In the genomic region with DNA sequence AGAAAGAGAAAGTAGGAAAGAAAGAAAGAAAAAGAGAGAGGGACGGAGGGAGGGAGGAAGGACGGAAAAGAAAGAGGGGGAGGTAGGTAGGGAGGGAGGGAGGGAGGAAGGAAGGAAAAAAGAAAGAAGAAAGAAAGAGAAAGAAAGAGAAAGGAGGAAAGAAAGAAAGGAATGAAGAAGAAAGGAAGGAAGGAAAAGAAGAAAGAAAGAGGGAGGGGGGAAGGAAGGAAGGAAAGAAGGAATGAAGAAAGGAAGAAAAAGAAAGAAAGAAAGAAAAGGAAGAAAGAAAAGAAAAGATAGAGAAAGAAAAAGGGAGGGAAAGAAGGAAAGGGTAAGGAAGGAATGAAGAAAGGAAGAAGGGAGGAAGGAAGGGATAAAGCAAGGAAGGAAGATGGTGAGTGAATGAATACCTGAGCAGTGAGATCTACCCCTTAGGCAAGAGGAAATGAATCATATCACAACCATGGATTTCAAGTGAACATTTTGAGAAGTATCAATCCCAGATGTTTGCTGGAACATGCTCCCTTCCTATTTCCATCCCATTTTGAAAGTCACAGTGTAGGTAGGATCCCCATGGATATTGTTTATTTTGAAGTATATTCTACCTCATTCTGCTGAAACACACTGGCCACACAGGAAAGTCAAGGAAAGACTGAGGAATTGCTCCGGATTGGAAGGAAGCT, we compare ENCODE assay signal across 17 cellular contexts.
DNase-seq lines count a peak whose midpoint lies in the region; ATAC-seq and TF ChIP-seq lines count a peak whose summit lies in the region.
"Had no signal": no experiment of that assay in that cellular context is flagged by ENCODE, and none has a peak within 500 bp of the region (broad histone marks: within the 10 kb centered on the region; RNA-seq: fewer than 3 reads in every experiment).

No MANE protein-coding gene starts in this region.

- DNase-seq in AG09319 (ENCODE audit: extremely low read depth, low read depth), result peak; percentile 39
- peak; percentile 63 for DNase-seq in HT1080 (ENCODE audit: low read depth)
- DNase-seq in astrocyte of the spinal cord (ENCODE audit: low read depth, low spot score), result peak; percentile 52
- DNase-seq in foreskin keratinocyte, result peak; percentile 78 to 92
- no peak for DNase-seq in activated CD4-positive, alpha-beta memory T cell treated with anti-CD3 and anti-CD28 coated beads, Interleukin-2, amount 10 ng/mL, durations not matched to agents 7 days and 5 days
- no peak for DNase-seq in ascending aorta (ENCODE audit: low spot score in 2 of 2)
- DNase-seq: ACHN; activated CD4-positive, alpha-beta memory T cell treated with anti-CD3 and anti-CD28 coated beads for 36 hours; activated naive CD8-positive, alpha-beta T cell treated with anti-CD3 and anti-CD28 coated beads, Interleukin-2, amount 10 ng/mL, durations not matched to agents 7 days and 5 days; cerebellar nuclear complex; MG63; midbrain; NCI-H1930 had no signal

- peak; percentile 68 for ATAC-seq in foreskin keratinocyte
- no peak for ATAC-seq in gastroesophageal sphincter
- no peak for ATAC-seq in GM19467 (IDR thresholded peaks at IDR 0.05; ENCODE audit: unreplicated experiment)

- TF ChIP-seq POLR2A in gastroesophageal sphincter (IDR thresholded peaks at IDR 0.05), result no peak

- no peaks in the 10 kb centered on the region for H3K27me3 Mint-ChIP-seq in activated CD4-positive, alpha-beta memory T cell treated with anti-CD3 and anti-CD28 coated beads, Interleukin-2, amount 10 ng/mL, durations not matched to agents 7 days and 5 days
- H3K27me3 Mint-ChIP-seq: activated CD4-positive, alpha-beta memory T cell treated with anti-CD3 and anti-CD28 coated beads for 36 hours; activated naive CD8-positive, alpha-beta T cell treated with anti-CD3 and anti-CD28 coated beads, Interleukin-2, amount 10 ng/mL, durations not matched to agents 7 days and 5 days had no signal

- H3K27ac Mint-ChIP-seq in activated CD4-positive, alpha-beta memory T cell treated with anti-CD3 and anti-CD28 coated beads, Interleukin-2, amount 10 ng/mL, durations not matched to agents 7 days and 5 days, result no peak overlapping the region
- H3K27ac Mint-ChIP-seq: activated CD4-positive, alpha-beta memory T cell treated with anti-CD3 and anti-CD28 coated beads for 36 hours; activated naive CD8-positive, alpha-beta T cell treated with anti-CD3 and anti-CD28 coated beads, Interleukin-2, amount 10 ng/mL, durations not matched to agents 7 days and 5 days; activated T-helper 1 cell treated with anti-CD3 and anti-CD28 coated beads, Interleukin-12 subunit alpha, Interleukin-12 subunit beta, Interleukin-2, Interleukin-4 antibody, amounts not matched to agents 30 ng/mL and 10 ng/mL and 1 ng/mL, durations not matched to agents 14 hours and 24 hours and 36 hours had no signal

- no peaks in the 10 kb centered on the region for H3K36me3 Mint-ChIP-seq in activated CD4-positive, alpha-beta memory T cell treated with anti-CD3 and anti-CD28 coated beads, Interleukin-2, amount 10 ng/mL, durations not matched to agents 7 days and 5 days (ENCODE audit: low read depth)
- H3K36me3 Mint-ChIP-seq: activated CD4-positive, alpha-beta memory T cell treated with anti-CD3 and anti-CD28 coated beads for 36 hours; activated naive CD8-positive, alpha-beta T cell treated with anti-CD3 and anti-CD28 coated beads, Interleukin-2, amount 10 ng/mL, durations not matched to agents 7 days and 5 days had no signal

- 73 to 94% methylated on average over 3 of the region's 3 CpGs for WGBS in gastroesophageal sphincter (ENCODE audit: low coverage in 1 of 2), 2 donors

- H3K9me3 ChIP-seq in ascending aorta (no peaks in the 10 kb centered on the region), gastroesophageal sphincter (no peaks in the 10 kb centered on the region)
- H3K9me3 ChIP-seq: MG63 had no signal

- TF ChIP-seq CTCF in AG09319 (IDR thresholded peaks at IDR 0.05; ENCODE audit: low read depth, low read length) (no peak), astrocyte of the spinal cord (IDR thresholded peaks at IDR 0.05; ENCODE audit: low read depth, low read length) (no peak), foreskin keratinocyte (conservative IDR thresholded peaks at IDR 0.05) (no peak), ascending aorta (IDR thresholded peaks at IDR 0.05) (no peak), gastroesophageal sphincter (IDR thresholded peaks at IDR 0.05) (no peak)

- no peak overlapping the region for H3K4me3 ChIP-seq in astrocyte of the spinal cord (ENCODE audit: low read depth, low read length)
- H3K4me3 ChIP-seq in ascending aorta, result no peak overlapping the region
- H3K4me3 ChIP-seq in gastroesophageal sphincter, result no peak overlapping the region
- H3K4me3 ChIP-seq: GM12878, MG63 had no signal

- no peak for TF ChIP-seq EP300 in gastroesophageal sphincter (IDR thresholded peaks at IDR 0.05)

- no peak overlapping the region for H3K4me3 Mint-ChIP-seq in activated CD4-positive, alpha-beta memory T cell treated with anti-CD3 and anti-CD28 coated beads, Interleukin-2, amount 10 ng/mL, durations not matched to agents 7 days and 5 days
- H3K4me3 Mint-ChIP-seq: activated CD4-positive, alpha-beta memory T cell treated with anti-CD3 and anti-CD28 coated beads for 36 hours; activated naive CD8-positive, alpha-beta T cell treated with anti-CD3 and anti-CD28 coated beads, Interleukin-2, amount 10 ng/mL, durations not matched to agents 7 days and 5 days; activated T-helper 1 cell treated with anti-CD3 and anti-CD28 coated beads, Interleukin-12 subunit alpha, Interleukin-12 subunit beta, Interleukin-2, Interleukin-4 antibody, amounts not matched to agents 30 ng/mL and 10 ng/mL and 1 ng/mL, durations not matched to agents 14 hours and 24 hours and 36 hours had no signal

- in situ Hi-C loops in astrocyte of the spinal cord (cut with HindIII; ENCODE audit: low sequenced_read_pairs), result no loop called here

- intact Hi-C loops in ascending aorta (cut with DNase I), result loop anchor here (10.0 kb wide), 1 partner anchor 341 kb away; no protein-coding TSS in a partner anchor

- H3K36me3 ChIP-seq in ascending aorta (no peaks in the 10 kb centered on the region), gastroesophageal sphincter (no peaks in the 10 kb centered on the region)
- H3K36me3 ChIP-seq: MG63 had no signal

- POLR2A ChIA-PET in activated CD4-positive, alpha-beta memory T cell treated with anti-CD3 and anti-CD28 coated beads, Interleukin-2, amount 10 ng/mL, durations not matched to agents 7 days and 5 days (lab: Charles Lee), result no interaction called here

- H3K27me3 ChIP-seq in foreskin keratinocyte (no peaks in the 10 kb centered on the region), ascending aorta (no peaks in the 10 kb centered on the region), gastroesophageal sphincter (no peaks in the 10 kb centered on the region)
- H3K27me3 ChIP-seq: MG63 had no signal

- H3K27ac ChIP-seq in foreskin keratinocyte, result peak overlapping the region; percentile 77
- H3K27ac ChIP-seq in ascending aorta, result peak overlapping the region in 1 of 2 donors; percentile 62
- no peak overlapping the region for H3K27ac ChIP-seq in gastroesophageal sphincter

- CTCF ChIA-PET in activated CD4-positive, alpha-beta memory T cell treated with anti-CD3 and anti-CD28 coated beads, Interleukin-2, amount 10 ng/mL, durations not matched to agents 7 days and 5 days (lab: Charles Lee), result no interaction called here

- H3K4me1 ChIP-seq in foreskin keratinocyte (peaks cover 17% of the 10 kb centered on the region), ascending aorta (peaks cover 6 to 18% of the 10 kb centered on the region in 2 donors), gastroesophageal sphincter (peaks cover 0 to 10% (median 0%) of the 10 kb centered on the region in 3 donors)

- no peaks in the 10 kb centered on the region for H3K4me1 Mint-ChIP-seq in activated CD4-positive, alpha-beta memory T cell treated with anti-CD3 and anti-CD28 coated beads, Interleukin-2, amount 10 ng/mL, durations not matched to agents 7 days and 5 days
- H3K4me1 Mint-ChIP-seq: activated naive CD8-positive, alpha-beta T cell treated with anti-CD3 and anti-CD28 coated beads, Interleukin-2, amount 10 ng/mL, durations not matched to agents 7 days and 5 days had no signal

- peaks cover 5% of the 10 kb centered on the region for H3K9me3 Mint-ChIP-seq in activated CD4-positive, alpha-beta memory T cell treated with anti-CD3 and anti-CD28 coated beads, Interleukin-2, amount 10 ng/mL, durations not matched to agents 7 days and 5 days

Comparison
In these comparisons a context has a peak if more than half of its experiments do, and no peak if none do; other contexts are left out.
1. DNase-seq: peak in AG09319 (single experiment), HT1080 (single experiment), astrocyte of the spinal cord (single experiment) and foreskin keratinocyte (2 of 2); none in activated CD4-positive, alpha-beta memory T cell treated with anti-CD3 and anti-CD28 coated beads, Interleukin-2, amount 10 ng/mL, durations not matched to agents 7 days and 5 days (single experiment) and ascending aorta (0 of 2).